ENCODE assay signal across 8 cellular contexts in the genomic region with DNA sequence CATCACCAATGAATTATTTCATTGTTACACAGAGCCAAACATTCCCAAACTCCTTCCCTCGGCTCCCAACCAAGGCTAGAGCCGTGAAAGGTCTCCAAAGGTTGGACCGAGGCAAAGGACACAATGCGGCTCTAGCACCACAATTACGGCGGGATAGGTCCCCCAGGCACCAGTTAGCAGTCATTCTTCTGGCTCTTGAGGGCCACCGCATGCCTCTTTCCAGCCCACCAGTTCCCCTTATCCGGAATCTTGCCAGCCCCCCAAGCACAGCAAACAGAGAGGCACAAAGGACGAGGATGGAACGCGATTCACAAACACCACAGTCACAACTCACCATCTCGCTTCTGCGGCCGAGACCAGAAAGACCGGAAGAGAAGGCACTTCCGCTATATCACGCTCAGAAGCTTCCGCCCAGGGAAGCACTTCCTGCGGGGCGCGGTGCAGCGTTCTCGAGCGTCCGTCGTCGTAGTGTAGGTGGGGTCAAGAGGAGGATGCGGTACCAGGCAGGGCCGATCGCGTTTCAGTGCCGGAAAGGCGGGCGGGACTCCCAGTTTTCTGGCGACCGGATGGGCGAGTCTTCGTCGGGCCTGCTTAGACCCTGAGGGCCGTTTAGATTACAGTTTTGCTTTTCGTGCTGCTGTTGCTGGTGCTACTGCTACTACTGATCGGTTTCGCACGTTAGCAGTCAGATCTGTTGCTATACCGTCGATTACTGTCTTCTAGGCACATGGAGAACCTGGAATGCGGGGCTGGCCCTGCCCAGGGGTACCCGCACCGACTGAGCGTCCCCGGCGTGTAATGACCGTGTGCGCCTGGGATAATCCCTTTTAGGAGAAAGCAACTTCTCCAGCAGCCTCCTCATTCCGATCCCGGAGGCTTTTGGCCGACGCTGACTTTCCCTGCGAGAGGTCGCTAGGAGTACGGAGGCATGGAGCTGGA. TPM values are rescaled to one million over a fixed set of nuclear protein-coding genes. Genes with fewer than 3 reads are reported as not detected.
A peak's percentile ranks its signal among the peaks of the same experiment; 100 is the strongest.
DNase-seq lines count a peak whose midpoint lies in the region; ATAC-seq and TF ChIP-seq lines count a peak whose summit lies in the region.

A gene (minus strand): TSS at position 374 of the 939 bp plus-strand sequence. CDS start 37 bp downstream, at position 337.

- TF ChIP-seq POLR2A in GM10847 (IDR thresholded peaks at IDR 0.05; ENCODE audit: extremely low read depth, insufficient read length) (peak; percentile 97), ovary (IDR thresholded peaks at IDR 0.05) (peak; percentile 80), thyroid gland (IDR thresholded peaks at IDR 0.05) (peak; percentile 2 to 94)

- H3K4me3 Mint-ChIP-seq in activated naive CD8-positive, alpha-beta T cell treated with anti-CD3 and anti-CD28 coated beads, Interleukin-2, amount 10 ng/mL, durations not matched to agents 7 days and 5 days = peak within 1 kb of the TSS; percentile 97

- H3K27ac ChIP-seq in SU-DHL-6 (ENCODE audit: low read depth, low read length) (peak within 1 kb of the TSS; percentile 83), ovary (peak within 1 kb of the TSS; percentile 90 to 92), thyroid gland (peak within 1 kb of the TSS; percentile 95 to 99 (median 98))

- peaks cover 48% of the 10 kb centered on the region for H3F3A ChIP-seq in SU-DHL-6 (ENCODE audit: insufficient read depth)

- H3K9ac ChIP-seq in SU-DHL-6 (ENCODE audit: low read length) = peak within 1 kb of the TSS; percentile 99

- no peaks in the 10 kb centered on the region for H3K9me2 ChIP-seq in SU-DHL-6 (replicated peaks; ENCODE audit: insufficient read depth, low read length)

- peaks cover 32% of the 10 kb centered on the region for H4K20me1 ChIP-seq in SU-DHL-6 (ENCODE audit: low read depth, low read length)

- TF ChIP-seq EP300 in ovary (IDR thresholded peaks at IDR 0.05) = no peak

- H3K27me3 ChIP-seq in SU-DHL-6 (ENCODE audit: low read length) (no peaks in the 10 kb centered on the region), ovary (no peaks in the 10 kb centered on the region), thyroid gland (no peaks in the 10 kb centered on the region)

- H3K4me3 ChIP-seq in SU-DHL-6 (ENCODE audit: insufficient read depth, low read length, poor library complexity, severe bottlenecking) = peak within 1 kb of the TSS; percentile 99
- peak within 1 kb of the TSS; percentile 72 for H3K4me3 ChIP-seq in ovary
- peak within 1 kb of the TSS; percentile 68 to 91 (median 74) for H3K4me3 ChIP-seq in thyroid gland (replicated peaks in 1 of 3)

- intact Hi-C loops in head of caudate nucleus (cut with DNase I) (loop anchor here (1.0 kb wide), 1 partner anchor 37 kb away; a partner anchor contains a TSS), ovary (cut with DNase I) (loop anchor here in 1 of 4 donors (10.0 kb wide), 1 partner anchor 80 kb away; a partner anchor contains a TSS), thyroid gland (cut with DNase I) (loop anchor here (5.0 kb wide), 1 partner anchor 42 kb away; no protein-coding TSS in a partner anchor)

- 1% methylated on average over 61 of the region's 61 CpGs for WGBS in ovary, 3 donors
- WGBS in thyroid gland, 2 donors = 3 to 6% methylated on average over 25 to 61 of the region's 61 CpGs

- ATAC-seq in HG02678 (IDR thresholded peaks at IDR 0.05; ENCODE audit: unreplicated experiment) = peak; percentile 96
- ATAC-seq in activated naive CD8-positive, alpha-beta T cell treated with anti-CD3 and anti-CD28 coated beads, Interleukin-2, amount 10 ng/mL, durations not matched to agents 7 days and 5 days (ENCODE audit: low read depth) = peak; percentile 98

- peaks cover 42% of the 10 kb centered on the region for H3K4me1 Mint-ChIP-seq in activated naive CD8-positive, alpha-beta T cell treated with anti-CD3 and anti-CD28 coated beads, Interleukin-2, amount 10 ng/mL, durations not matched to agents 7 days and 5 days

- peaks cover 3% of the 10 kb centered on the region for H3K27me3 Mint-ChIP-seq in activated naive CD8-positive, alpha-beta T cell treated with anti-CD3 and anti-CD28 coated beads, Interleukin-2, amount 10 ng/mL, durations not matched to agents 7 days and 5 days

- peaks cover 2% of the 10 kb centered on the region for H3K4me1 ChIP-seq in ovary (ENCODE audit: insufficient read depth)
- H3K4me1 ChIP-seq in thyroid gland = peaks cover 14 to 22% of the 10 kb centered on the region in 2 donors

- H3K9me3 Mint-ChIP-seq in activated naive CD8-positive, alpha-beta T cell treated with anti-CD3 and anti-CD28 coated beads, Interleukin-2, amount 10 ng/mL, durations not matched to agents 7 days and 5 days = no peaks in the 10 kb centered on the region

- no peak for TF ChIP-seq CTCF in SU-DHL-6 (IDR thresholded peaks at IDR 0.05; ENCODE audit: insufficient read depth, low read length, poor library complexity, severe bottlenecking)
- TF ChIP-seq CTCF in ovary (IDR thresholded peaks at IDR 0.05) = no peak
- TF ChIP-seq CTCF in thyroid gland (IDR thresholded peaks at IDR 0.05) = peak in 1 of 6 experiments; percentile 3

- H3K9me3 ChIP-seq in SU-DHL-6 (ENCODE audit: insufficient read depth, low read length) (no peaks in the 10 kb centered on the region), ovary (no peaks in the 10 kb centered on the region), thyroid gland (no peaks in the 10 kb centered on the region)

- POLR2A ChIA-PET in activated naive CD8-positive, alpha-beta T cell treated with anti-CD3 and anti-CD28 coated beads, Interleukin-2, amount 10 ng/mL, durations not matched to agents 7 days and 5 days (lab: Charles Lee) = interaction anchor here (0.7 to 2.1 kb wide), 6 partner anchors 9 to 429 kb away, joined by 3 to 6 read pairs (median 4); a partner anchor contains a TSS

- peak within 1 kb of the TSS; percentile 90 for H3K4me2 ChIP-seq in SU-DHL-6 (ENCODE audit: low read depth, low read length, poor library complexity, severe bottlenecking)

- H3K27ac Mint-ChIP-seq in activated naive CD8-positive, alpha-beta T cell treated with anti-CD3 and anti-CD28 coated beads, Interleukin-2, amount 10 ng/mL, durations not matched to agents 7 days and 5 days = peak within 1 kb of the TSS; percentile 96

- peaks cover 43% of the 10 kb centered on the region for H3K79me2 ChIP-seq in SU-DHL-6 (ENCODE audit: insufficient read depth, low read length)

- H3K36me3 Mint-ChIP-seq in activated naive CD8-positive, alpha-beta T cell treated with anti-CD3 and anti-CD28 coated beads, Interleukin-2, amount 10 ng/mL, durations not matched to agents 7 days and 5 days = peaks cover 44% of the 10 kb centered on the region

- DNase-seq in NCI-H128 (lab: John Stamatoyannopoulos, UW; ENCODE audit: unreplicated experiment) (peak; percentile 91), head of caudate nucleus (peak; percentile 93 to 99 (median 96)), ovary (peak; percentile 95 to 97 (median 96)), thyroid gland (peak; percentile 96)
- peak; percentile 87 for DNase-seq in activated naive CD8-positive, alpha-beta T cell treated with anti-CD3 and anti-CD28 coated beads, Interleukin-2, amount 10 ng/mL, durations not matched to agents 7 days and 5 days

- peak within 1 kb of the TSS; percentile 95 for H2AFZ ChIP-seq in SU-DHL-6 (ENCODE audit: low read depth, low read length, severe bottlenecking)

- peaks cover 43% of the 10 kb centered on the region for H3K36me3 ChIP-seq in SU-DHL-6 (ENCODE audit: low read length)
- H3K36me3 ChIP-seq in ovary = no peaks in the 10 kb centered on the region
- H3K36me3 ChIP-seq in thyroid gland = peaks cover 32 to 34% of the 10 kb centered on the region in 2 donors

RNA-seq across cellular contexts. Expression of the gene that starts here (rescaled TPM):
- total RNA-seq in activated naive CD8-positive, alpha-beta T cell treated with anti-CD3 and anti-CD28 coated beads, Interleukin-2, amount 10 ng/mL, durations not matched to agents 7 days and 5 days = 1,000 to 10,000 TPM; 1,700 to 1,758 TPM
- total RNA-seq in ovary (1,000 to 10,000 TPM in 5 of 7 donors, 100 to 1,000 TPM in 2; 686 to 2,915 (median 2,215) TPM), thyroid gland (100 to 1,000 TPM in 2 of 4 donors, 10 to 100 TPM in 2; 54.4 to 499 (median 123) TPM)
- 1,000 to 10,000 TPM; 3,355 to 4,164 TPM for polyA plus RNA-seq in ovary

Comparison
In these comparisons a context has a peak if more than half of its experiments do, and no peak if none do; other contexts are left out.
1. Peak in every context shown above with its lines: DNase-seq, ATAC-seq, H3K4me3 ChIP-seq and H3K27ac ChIP-seq.